8 cellular contexts compared by ENCODE assay signal in genomic region chr9:133375724-133376654, GRCh38. TPM values are rescaled to one million over a fixed set of nuclear protein-coding genes. Genes with fewer than 3 reads are reported as not detected.
DNase-seq lines count a peak whose midpoint lies in the region; ATAC-seq and TF ChIP-seq lines count a peak whose summit lies in the region.

Gene STKLD1, plus strand, starts transcription at chr9:133376366. Its CDS starts 108 bp downstream, at chr9:133376474.
Gene SURF4, minus strand, starts transcription at chr9:133376060. Its CDS starts 91 bp downstream, at chr9:133375969.

- H3F3A ChIP-seq in OCI-LY1 (ENCODE audit: insufficient read depth, low read length) = no peaks in the 10 kb centered on the region

- H3K4me2 ChIP-seq in OCI-LY1 (ENCODE audit: low read length) = peak within 1 kb of the TSS; percentile 93

- peak within 1 kb of the TSS; percentile 26 for H3K27ac ChIP-seq in OCI-LY1 (ENCODE audit: low read depth, low read length, poor library complexity, severe bottlenecking)

- H3K27me3 ChIP-seq in OCI-LY1 (ENCODE audit: insufficient read depth, low read length) (no peaks in the 10 kb centered on the region; the same call in 1 of the 2 replicates), mononuclear cell (ENCODE audit: insufficient read depth, low read length) (no peaks in the 10 kb centered on the region)

- DNase-seq in DMS 273 treated with DMSO at 0.1 percent for 48 hours (lab: John Stamatoyannopoulos, UW) (peak; percentile 78), HuH-7.5 (ENCODE audit: low spot score) (peak; percentile 99), activated T-cell treated with anti-CD3 and anti-CD28 coated beads for 1 hour (ENCODE audit: low read depth) (peak; percentile 92), epidermal melanocyte (ENCODE audit: insufficient read length, low spot score) (peak; percentile 99)
- peak; percentile 89 to 92 for DNase-seq in stimulated activated CD8-positive, alpha-beta memory T cell treated with anti-CD3 and anti-CD28 coated beads, Interleukin-2, amount 100 ng/mL, for 1 hour (ENCODE audit: low read depth in 2 of 2)

- no peak for TF ChIP-seq CTCF in OCI-LY1 (IDR thresholded peaks at IDR 0.05; ENCODE audit: low read length)

- peaks cover 5% of the 10 kb centered on the region; the same call in 1 of the 2 replicates for H3K36me3 ChIP-seq in OCI-LY1 (ENCODE audit: insufficient read depth, low read length)

- peak within 1 kb of the TSS; percentile 75 for H3K9ac ChIP-seq in OCI-LY1 (ENCODE audit: low read length)

- no peaks in the 10 kb centered on the region for H3K9me3 ChIP-seq in OCI-LY1 (ENCODE audit: low read length)
- H3K9me3 ChIP-seq in mononuclear cell (ENCODE audit: low read depth, low read length) = no peaks in the 10 kb centered on the region

- H2AFZ ChIP-seq in OCI-LY1 (ENCODE audit: low read length) = no peak within 1 kb of the TSS

- H3K4me1 ChIP-seq in OCI-LY1 (ENCODE audit: insufficient read depth, low read length, severe bottlenecking) (peaks cover 35% of the 10 kb centered on the region), mononuclear cell (ENCODE audit: insufficient read depth, low read length) (peaks cover 49% of the 10 kb centered on the region)

- no peaks in the 10 kb centered on the region for H4K20me1 ChIP-seq in OCI-LY1 (ENCODE audit: insufficient read depth, low read length)

- H3K4me3 ChIP-seq in OCI-LY1 (ENCODE audit: low read depth, low read length, poor library complexity, severe bottlenecking) = peak within 1 kb of the TSS; percentile 73
- H3K4me3 ChIP-seq in mononuclear cell (ENCODE audit: low read length) = peak within 1 kb of the TSS; percentile 76

- no peaks in the 10 kb centered on the region for H3K9me2 ChIP-seq in OCI-LY1 (ENCODE audit: low read depth, low read length)

- peak; percentile 82 for ATAC-seq in GM21529 (IDR thresholded peaks at IDR 0.05; ENCODE audit: unreplicated experiment)

- H3K79me2 ChIP-seq in OCI-LY1 (ENCODE audit: insufficient read depth, low read length) = peaks cover 24% of the 10 kb centered on the region

RNA-seq across cellular contexts. Expression of gene STKLD1, which starts in this region (rescaled TPM):
- total RNA-seq in mononuclear cell = 0.10 TPM

RNA-seq across cellular contexts. Expression of gene SURF4, which starts in this region (rescaled TPM):
- 82.2 TPM for total RNA-seq in mononuclear cell

Comparison
In these comparisons a context has a peak if more than half of its experiments do, and no peak if none do; other contexts are left out.
1. Peak in every context shown above with its lines: DNase-seq, ATAC-seq, H3K4me3 ChIP-seq and H3K27ac ChIP-seq.